Comparison of ENCODE assay signal across 11 cellular contexts in the genomic region with DNA sequence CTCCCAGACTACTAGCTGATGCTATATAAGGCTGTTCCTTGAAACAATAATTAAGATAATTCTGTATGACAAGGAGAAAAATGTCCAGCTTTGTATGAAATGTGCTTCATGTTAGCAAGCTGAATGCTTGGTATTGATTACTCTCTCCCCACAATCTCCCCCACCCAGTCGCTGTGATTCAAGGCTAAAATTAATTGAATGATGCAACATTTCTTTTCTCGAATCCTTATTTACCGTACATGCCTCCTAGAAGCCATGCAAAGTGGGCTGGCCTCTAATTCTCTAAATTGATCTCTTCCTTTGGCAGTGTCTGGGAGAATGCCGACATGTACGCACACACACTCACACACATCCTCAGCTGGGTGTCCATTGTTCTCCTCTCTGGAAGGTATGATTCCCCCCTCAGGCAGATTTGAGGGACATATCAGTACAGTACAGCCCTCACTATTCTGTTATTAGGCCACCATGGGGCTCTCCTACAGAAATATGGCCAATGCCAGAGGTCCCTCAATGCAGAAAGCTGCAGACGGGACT.
"Had no signal": no experiment of that assay in that cellular context is flagged by ENCODE, and none has a peak within 500 bp of the region (broad histone marks: within the 10 kb centered on the region; RNA-seq: fewer than 3 reads in every experiment).

No MANE protein-coding gene starts in this region.

- H3K27me3 ChIP-seq: colonic mucosa, pancreas, vagina had no signal

- H3K9me3 ChIP-seq: colonic mucosa, mucosa of descending colon, pancreas, vagina had no signal

- H3K4me3 ChIP-seq: colonic mucosa, mucosa of descending colon, pancreas, vagina had no signal

- DNase-seq: activated CD4-positive, alpha-beta T cell treated with anti-CD3 and anti-CD28 coated beads, Interleukin-2, amount 10 ng/mL, durations not matched to agents 24 days and 14 days; activated CD8-positive, alpha-beta memory T cell treated with anti-CD3 and anti-CD28 coated beads for 24 hours; activated naive CD4-positive, alpha-beta T cell treated with anti-CD3 and anti-CD28 coated beads, Interleukin-2, amount 10 ng/mL, durations not matched to agents 7 days and 5 days; caudate nucleus; colonic mucosa; effector CD4-positive, alpha-beta T cell; kidney glomerular epithelial cell; mucosa of descending colon; nephron progenitor cell had no signal

- H3K27ac ChIP-seq: colonic mucosa, pancreas, vagina had no signal

- ATAC-seq: mucosa of descending colon, pancreas had no signal

- H3K4me1 ChIP-seq: colonic mucosa, pancreas had no signal

- H3K36me3 ChIP-seq: colonic mucosa, pancreas, vagina had no signal
